9 cellular contexts compared by ENCODE assay signal in genomic region chr9:134455537-134455936, GRCh38.
DNase-seq lines count a peak whose midpoint lies in the region; ATAC-seq and TF ChIP-seq lines count a peak whose summit lies in the region.
"Had no signal": no experiment of that assay in that cellular context is flagged by ENCODE, and none has a peak within 500 bp of the region (broad histone marks: within the 10 kb centered on the region; RNA-seq: fewer than 3 reads in every experiment).

No MANE protein-coding gene starts in this region.

- no peak for TF ChIP-seq POLR2A in thyroid gland (IDR thresholded peaks at IDR 0.05)

- H3K9me3 ChIP-seq in mucosa of rectum (ENCODE audit: control insufficient read depth in 2 of 2, low read length in 2 of 2) (no peaks in the 10 kb centered on the region), thyroid gland (no peaks in the 10 kb centered on the region)

- peak overlapping the region; percentile 93 for H3K27ac Mint-ChIP-seq in T-helper 1 cell treated with Interleukin-12 subunit alpha and Interleukin-12 subunit beta and Interleukin-4 antibody, amounts not matched to agents 30 μg/mL and 1 μg/mL, for 36 hours

- H3K4me1 ChIP-seq in mucosa of rectum (ENCODE audit: control insufficient read depth in 2 of 2, insufficient read depth in 2 of 2, low read length in 2 of 2): peaks cover 18 to 19% of the 10 kb centered on the region in 2 donors
- H3K4me1 ChIP-seq in thyroid gland: peaks cover 18 to 30% of the 10 kb centered on the region in 2 donors

- DNase-seq in T-helper 1 cell: no peak
- no peak for DNase-seq in caudate nucleus (lab: John Stamatoyannopoulos, UW)
- no peak for DNase-seq in thyroid gland
- no peak for DNase-seq in left lobe of liver (ENCODE audit: low spot score)
- no peak for DNase-seq in inferior parietal cortex (ENCODE audit: extremely low spot score)
- DNase-seq: NCI-H524 had no signal

- TF ChIP-seq CTCF in thyroid gland (IDR thresholded peaks at IDR 0.05): no peak

- WGBS in thyroid gland, 2 donors: 73 to 94% methylated on average over 10 to 15 of the region's 15 CpGs

- H3K27me3 Mint-ChIP-seq in T-helper 1 cell treated with Interleukin-12 subunit alpha and Interleukin-12 subunit beta and Interleukin-4 antibody, amounts not matched to agents 30 μg/mL and 1 μg/mL, for 36 hours (ENCODE audit: low read depth): no peaks in the 10 kb centered on the region

- ATAC-seq in GM18909 (IDR thresholded peaks at IDR 0.05; ENCODE audit: poor library complexity, unreplicated experiment): no peak
- ATAC-seq in left lobe of liver: no peak

- no peaks in the 10 kb centered on the region for H3K9me3 Mint-ChIP-seq in T-helper 1 cell treated with Interleukin-12 subunit alpha and Interleukin-12 subunit beta and Interleukin-4 antibody, amounts not matched to agents 30 μg/mL and 1 μg/mL, for 36 hours

- intact Hi-C loops in thyroid gland (cut with DNase I): loop anchor here (10.0 kb wide), 1 partner anchor 179 kb away; no protein-coding TSS in a partner anchor

- peak overlapping the region; percentile 48 for H3K27ac ChIP-seq in caudate nucleus (ENCODE audit: low read depth, low read length)
- peak overlapping the region; percentile 87 to 90 for H3K27ac ChIP-seq in mucosa of rectum (ENCODE audit: low read depth in 2 of 2, low read length in 2 of 2)
- H3K27ac ChIP-seq in thyroid gland: peak overlapping the region; percentile 83 to 88 (median 88)

- no peaks in the 10 kb centered on the region for H3K36me3 Mint-ChIP-seq in T-helper 1 cell treated with Interleukin-12 subunit alpha and Interleukin-12 subunit beta and Interleukin-4 antibody, amounts not matched to agents 30 μg/mL and 1 μg/mL, for 36 hours (ENCODE audit: low read depth)

- no peaks in the 10 kb centered on the region for H3K36me3 ChIP-seq in mucosa of rectum (ENCODE audit: control insufficient read depth in 2 of 2, insufficient read depth in 2 of 2, low read length in 2 of 2)
- no peaks in the 10 kb centered on the region for H3K36me3 ChIP-seq in thyroid gland

- H3K27me3 ChIP-seq in mucosa of rectum (ENCODE audit: control insufficient read depth in 2 of 2, insufficient read depth in 2 of 2, low read length in 2 of 2) (no peaks in the 10 kb centered on the region), thyroid gland (no peaks in the 10 kb centered on the region)

- H3K4me1 Mint-ChIP-seq in T-helper 1 cell treated with Interleukin-12 subunit alpha and Interleukin-12 subunit beta and Interleukin-4 antibody, amounts not matched to agents 30 μg/mL and 1 μg/mL, for 36 hours (ENCODE audit: low read depth): peaks cover 6% of the 10 kb centered on the region

- H3K4me3 ChIP-seq in mucosa of rectum (ENCODE audit: low read length in 2 of 2) (peak overlapping the region; percentile 40 to 62), thyroid gland (replicated peaks in 1 of 3) (no peak overlapping the region)

- H3K9ac ChIP-seq in mucosa of rectum (ENCODE audit: low read depth in 1 of 2, low read length in 2 of 2): peak overlapping the region; percentile 61 to 68

- H3K4me3 Mint-ChIP-seq in T-helper 1 cell treated with Interleukin-12 subunit alpha and Interleukin-12 subunit beta and Interleukin-4 antibody, amounts not matched to agents 30 μg/mL and 1 μg/mL, for 36 hours: peak overlapping the region; percentile 62

Comparison
In these comparisons a context has a peak if more than half of its experiments do, and no peak if none do; other contexts are left out.
1. H3K4me3 ChIP-seq: peak in mucosa of rectum (2 of 2); none in thyroid gland (0 of 3).
2. Peak in every context shown above with its lines, with median percentiles within 50 percentile points of each other: H3K27ac ChIP-seq.